1 cellular context compared by ENCODE assay signal in genomic region chr11:359181-359714, GRCh38.
TF ChIP-seq lines count a peak whose summit lies in the region.

No MANE protein-coding gene starts in this region.

TF ChIP-seq in HepG2, 621 proteins besides CTCF, POLR2A, EP300 and RAD21:
- TF ChIP-seq SP1 (IDR thresholded peaks at IDR 0.05), result no peak
- TF ChIP-seq SP1 (CRISPR knock-in tag; IDR thresholded peaks at IDR 0.05), result no peak
- no peak for TF ChIP-seq NFKBIZ (CRISPR knock-in tag; IDR thresholded peaks at IDR 0.05)
- no peak for TF ChIP-seq SALL1 (CRISPR knock-in tag; IDR thresholded peaks at IDR 0.05)
- TF ChIP-seq ZSCAN20 (CRISPR knock-in tag; IDR thresholded peaks at IDR 0.05; ENCODE audit: borderline replicate concordance), result no peak
- TF ChIP-seq HOXD1 (CRISPR knock-in tag; IDR thresholded peaks at IDR 0.05), result no peak
- no peak for TF ChIP-seq MIER2 (CRISPR knock-in tag; IDR thresholded peaks at IDR 0.05)
- no peak for TF ChIP-seq NR2F2 (IDR thresholded peaks at IDR 0.05; ENCODE audit: borderline replicate concordance, low read depth)
- no peak for TF ChIP-seq ZNF772 (CRISPR knock-in tag; IDR thresholded peaks at IDR 0.05)
- TF ChIP-seq GPN1 (CRISPR knock-in tag; IDR thresholded peaks at IDR 0.05; ENCODE audit: borderline replicate concordance), result no peak
- no peak for TF ChIP-seq NR3C1 (CRISPR knock-in tag; IDR thresholded peaks at IDR 0.05)
